ENCODE assay signal across 12 cellular contexts in the genomic region with DNA sequence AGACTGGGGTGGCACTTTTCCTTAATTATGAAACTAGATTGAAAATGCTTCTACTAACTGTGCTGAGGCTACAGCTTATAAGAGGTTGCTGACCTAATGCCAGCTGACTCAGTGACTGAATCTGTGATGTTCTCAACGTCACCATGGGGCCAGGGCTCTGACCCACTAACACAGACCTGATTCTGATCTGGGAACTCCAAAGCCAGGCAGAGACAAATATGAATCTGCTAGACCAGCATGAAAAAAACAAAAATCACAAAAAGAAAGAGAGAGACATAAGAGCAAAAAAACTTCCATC. TPM values are rescaled to one million over a fixed set of nuclear protein-coding genes. Genes with fewer than 3 reads are reported as not detected.
A peak's percentile ranks its signal among the peaks of the same experiment; 100 is the strongest.
DNase-seq lines count a peak whose midpoint lies in the region; ATAC-seq lines count a peak whose summit lies in the region.
"Had no signal": no experiment of that assay in that cellular context is flagged by ENCODE, and none has a peak within 500 bp of the region (broad histone marks: within the 10 kb centered on the region; RNA-seq: fewer than 3 reads in every experiment).

No MANE protein-coding gene starts in this region.

- H3K9ac ChIP-seq in adipocyte (ENCODE audit: low read length) = no peak overlapping the region
- H3K9ac ChIP-seq: KMS-11 had no signal

- H3K27me3 ChIP-seq in adipocyte (replicated peaks; ENCODE audit: control insufficient read depth, insufficient read depth, low read length) (no peaks in the 10 kb centered on the region), thymus (ENCODE audit: control insufficient read depth, insufficient read depth) (no peaks in the 10 kb centered on the region)

- intact Hi-C loops in Right ventricle myocardium superior (cut with DNase I) (no loop called here), cardiac septum (cut with DNase I) (no loop called here)

- 76% methylated on average over 1 of the region's 1 CpG for WGBS in thymus

- no peaks in the 10 kb centered on the region for H3K36me3 ChIP-seq in adipocyte (ENCODE audit: control insufficient read depth, insufficient read depth, low read length, severe bottlenecking)
- H3K36me3 ChIP-seq in thymus (ENCODE audit: control insufficient read depth, insufficient read depth) = no peaks in the 10 kb centered on the region

- ATAC-seq in Right ventricle myocardium superior (ENCODE audit: poor library complexity) = peak; percentile 52
- ATAC-seq: activated T-cell treated with anti-CD3 and anti-CD28 coated beads, Interleukin-2, amount 50 U/mL, for 4 hours had no signal

- H3K4me3 ChIP-seq in adipocyte (ENCODE audit: low read length) (no peak overlapping the region), thymus (ENCODE audit: low read length) (no peak overlapping the region)

- H3K4me1 ChIP-seq in adipocyte (ENCODE audit: control insufficient read depth, insufficient read depth, low read length) (peaks cover 34% of the 10 kb centered on the region), thymus (ENCODE audit: control insufficient read depth, insufficient read depth, low read length) (no peaks in the 10 kb centered on the region)

- no peaks in the 10 kb centered on the region for H3K9me3 ChIP-seq in adipocyte (ENCODE audit: control insufficient read depth, low read length)
- no peaks in the 10 kb centered on the region for H3K9me3 ChIP-seq in thymus (ENCODE audit: control insufficient read depth)

- DNase-seq in Right ventricle myocardium superior = no peak
- no peak for DNase-seq in cardiac septum (ENCODE audit: low spot score)
- peak; percentile 35 for DNase-seq in adipocyte (ENCODE audit: low read depth)
- DNase-seq in glomerular visceral epithelial cell (ENCODE audit: extremely low spot score) = peak; percentile 37
- DNase-seq in globus pallidus (ENCODE audit: low spot score) = no peak
- no peak for DNase-seq in iPS-NIHi7 (ENCODE audit: extremely low spot score)
- DNase-seq in cortex of kidney (lab: John Stamatoyannopoulos, UW) = no peak
- DNase-seq: activated T-cell treated with anti-CD3 and anti-CD28 coated beads, Interleukin-2, amount 50 U/mL, for 4 hours; DMS79; NCI-H345 had no signal

- H3K27ac ChIP-seq in thymus (ENCODE audit: low read depth) = peak overlapping the region; percentile 18
- H3K27ac ChIP-seq: KMS-11 had no signal

RNA-seq across cellular contexts. Expression of gene USP6NL, which starts 16.1 kb away (rescaled TPM):
- total RNA-seq in Right ventricle myocardium superior (5.2 TPM), cardiac septum (10.5 TPM)
- polyA plus RNA-seq in thymus = 8.1 TPM

Comparison
In these comparisons a context has a peak if more than half of its experiments do, and no peak if none do; other contexts are left out.
1. DNase-seq: peak in adipocyte (single experiment) and glomerular visceral epithelial cell (single experiment); none in Right ventricle myocardium superior (single experiment), cardiac septum (single experiment), globus pallidus (single experiment), iPS-NIHi7 (single experiment) and cortex of kidney (single experiment).